In genomic region chr15:101642361-101642760, GRCh38 we compare ENCODE assay signal across 10 cellular contexts. TPM values are rescaled to one million over a fixed set of nuclear protein-coding genes. Genes with fewer than 3 reads are reported as not detected.
DNase-seq lines count a peak whose midpoint lies in the region; ATAC-seq and TF ChIP-seq lines count a peak whose summit lies in the region.
"Had no signal": no experiment of that assay in that cellular context is flagged by ENCODE, and none has a peak within 500 bp of the region (broad histone marks: within the 10 kb centered on the region; RNA-seq: fewer than 3 reads in every experiment).

No MANE protein-coding gene starts in this region.

- in situ Hi-C loops in astrocyte of the spinal cord (cut with HindIII; ENCODE audit: low sequenced_read_pairs) = no loop called here

- ATAC-seq in lower lobe of right lung = no peak
- ATAC-seq in GM21526 (IDR thresholded peaks at IDR 0.05; ENCODE audit: low FRiP score, unreplicated experiment) = no peak
- ATAC-seq in GM21390 (IDR thresholded peaks at IDR 0.05; ENCODE audit: unreplicated experiment) = no peak
- no peak for ATAC-seq in HG03039 (IDR thresholded peaks at IDR 0.05; ENCODE audit: unreplicated experiment)

- H3K9me3 ChIP-seq in cardiac muscle cell (ENCODE audit: low read depth) = no peaks in the 10 kb centered on the region
- no peaks in the 10 kb centered on the region for H3K9me3 ChIP-seq in lower lobe of right lung

- H3K36me3 ChIP-seq in cardiac muscle cell (peaks cover 47% of the 10 kb centered on the region), lower lobe of right lung (peaks cover 70% of the 10 kb centered on the region)

- DNase-seq in cardiac muscle cell (ENCODE audit: low read depth in 1 of 2, low spot score in 1 of 2) = peak in 1 of 2 donors; percentile 47
- DNase-seq in cardiac septum (ENCODE audit: low spot score) = no peak
- DNase-seq in astrocyte of the spinal cord (ENCODE audit: low read depth, low spot score) = no peak
- no peak for DNase-seq in lower lobe of right lung
- no peak for DNase-seq in NCI-H1694 treated with DMSO at 0.1 percent for 48 hours (lab: John Stamatoyannopoulos, UW)
- DNase-seq: EL had no signal

- peak; percentile 28 for TF ChIP-seq CTCF in cardiac muscle cell (IDR thresholded peaks at IDR 0.05; ENCODE audit: low read depth, low read length)
- peak; percentile 21 for TF ChIP-seq CTCF in astrocyte of the spinal cord (IDR thresholded peaks at IDR 0.05; ENCODE audit: low read depth, low read length)
- TF ChIP-seq CTCF in lower lobe of right lung (IDR thresholded peaks at IDR 0.05) = no peak

- H3K27me3 ChIP-seq in cardiac muscle cell (no peaks in the 10 kb centered on the region), lower lobe of right lung (ENCODE audit: low read depth) (no peaks in the 10 kb centered on the region)

- H3K4me3 ChIP-seq in cardiac muscle cell (no peak overlapping the region), astrocyte of the spinal cord (ENCODE audit: low read depth, low read length) (no peak overlapping the region), lower lobe of right lung (no peak overlapping the region)
- H3K4me3 ChIP-seq: skin epidermis had no signal

- H3K27ac ChIP-seq in cardiac muscle cell = no peak overlapping the region
- peak overlapping the region; percentile 56 for H3K27ac ChIP-seq in lower lobe of right lung

- peaks cover 1% of the 10 kb centered on the region for H3K4me1 ChIP-seq in cardiac muscle cell (ENCODE audit: low read depth)
- H3K4me1 ChIP-seq in lower lobe of right lung = peaks cover 20% of the 10 kb centered on the region

- intact Hi-C loops in cardiac septum (cut with DNase I) (no loop called here), lower lobe of right lung (cut with DNase I) (no loop called here)

RNA-seq across cellular contexts. Expression of gene TM2D3, which starts 9.8 kb away (rescaled TPM):
- total RNA-seq in cardiac muscle cell (31.7 and 36.3 TPM in 2 replicates), cardiac septum (45.0 TPM), lower lobe of right lung (49.2 TPM)
- polyA plus RNA-seq in cardiac muscle cell = 65.4 and 94.5 TPM in 2 replicates
